In genomic region chr5:134524219-134524825, GRCh38 we compare ENCODE assay signal across 8 cellular contexts. TPM values are rescaled to one million over a fixed set of nuclear protein-coding genes. Genes with fewer than 3 reads are reported as not detected.
DNase-seq lines count a peak whose midpoint lies in the region; ATAC-seq and TF ChIP-seq lines count a peak whose summit lies in the region.

No MANE protein-coding gene starts in this region.

- H3K27me3 Mint-ChIP-seq in activated naive CD8-positive, alpha-beta T cell, result no peaks in the 10 kb centered on the region
- peaks cover 11% of the 10 kb centered on the region for H3K27me3 Mint-ChIP-seq in glutamatergic neuron (ENCODE audit: unreplicated experiment)

- peak overlapping the region; percentile 92 for H3K9ac ChIP-seq in HUES6 (ENCODE audit: low read length)

- peaks cover 28% of the 10 kb centered on the region for H3K4me1 Mint-ChIP-seq in activated naive CD8-positive, alpha-beta T cell (ENCODE audit: low read depth)
- H3K4me1 Mint-ChIP-seq in glutamatergic neuron (ENCODE audit: low read depth, unreplicated experiment), result peaks cover 3% of the 10 kb centered on the region

- WGBS in suprapubic skin, result 0% methylated on average over 19 of the region's 43 CpGs

- no peak for TF ChIP-seq CTCF in glutamatergic neuron (IDR thresholded peaks at IDR 0.05; ENCODE audit: partially characterized antibody, unreplicated experiment)
- no peak for TF ChIP-seq CTCF in suprapubic skin (IDR thresholded peaks at IDR 0.05)

- H3K9me3 ChIP-seq in HUES6 (ENCODE audit: control insufficient read depth, insufficient read depth, low read depth, low read length) (no peaks in the 10 kb centered on the region), suprapubic skin (no peaks in the 10 kb centered on the region)

- peak in 1 of 2 donors; percentile 65 for TF ChIP-seq POLR2A in suprapubic skin (IDR thresholded peaks at IDR 0.05)

- ATAC-seq in SK-N-SH treated with all-trans-retinoic acid at 6 μM for 48 hours (peak; percentile 36), GM18519 (IDR thresholded peaks at IDR 0.05; ENCODE audit: low FRiP score, unreplicated experiment) (no peak)

- TF ChIP-seq EP300 in suprapubic skin (IDR thresholded peaks at IDR 0.05), result no peak

- H3K4me3 Mint-ChIP-seq in activated naive CD8-positive, alpha-beta T cell, result peak overlapping the region; percentile 96
- peak overlapping the region; percentile 85 for H3K4me3 Mint-ChIP-seq in glutamatergic neuron (ENCODE audit: unreplicated experiment)

- H3K36me3 Mint-ChIP-seq in activated naive CD8-positive, alpha-beta T cell, result no peaks in the 10 kb centered on the region
- H3K36me3 Mint-ChIP-seq in glutamatergic neuron (ENCODE audit: unreplicated experiment), result no peaks in the 10 kb centered on the region

- no peaks in the 10 kb centered on the region for H3K9me3 Mint-ChIP-seq in activated naive CD8-positive, alpha-beta T cell (ENCODE audit: low read depth)
- H3K9me3 Mint-ChIP-seq in glutamatergic neuron (ENCODE audit: unreplicated experiment), result peaks cover 5% of the 10 kb centered on the region

- H3K27me3 ChIP-seq in HUES6 (ENCODE audit: control insufficient read depth, insufficient read depth, low read length) (no peaks in the 10 kb centered on the region), suprapubic skin (no peaks in the 10 kb centered on the region)

- H3K4me1 ChIP-seq in HUES6 (ENCODE audit: control insufficient read depth, insufficient read depth, low read length) (peaks cover 35% of the 10 kb centered on the region), suprapubic skin (peaks cover 29% of the 10 kb centered on the region)

- H3K4me3 ChIP-seq in HUES6 (ENCODE audit: low read depth, low read length), result peak overlapping the region; percentile 93
- peak overlapping the region; percentile 91 for H3K4me3 ChIP-seq in suprapubic skin

- H3K36me3 ChIP-seq in HUES6 (ENCODE audit: control insufficient read depth, insufficient read depth, low read length) (no peaks in the 10 kb centered on the region), suprapubic skin (no peaks in the 10 kb centered on the region)

- H3K27ac ChIP-seq in HUES6 (ENCODE audit: low read depth, low read length), result peak overlapping the region; percentile 94
- peak overlapping the region; percentile 97 for H3K27ac ChIP-seq in suprapubic skin

- DNase-seq in DMS 273 (lab: John Stamatoyannopoulos, UW; ENCODE audit: unreplicated experiment), result peak; percentile 93
- DNase-seq in glutamatergic neuron, result peak; percentile 67
- DNase-seq in nucleus accumbens (lab: John Stamatoyannopoulos, UW), result peak in 54 of 56 donors; percentile 30 to 87 (median 74)
- DNase-seq in suprapubic skin (ENCODE audit: low spot score in 2 of 2), result peak; percentile 92

- peak overlapping the region; percentile 99 for H3K27ac Mint-ChIP-seq in activated naive CD8-positive, alpha-beta T cell
- H3K27ac Mint-ChIP-seq in glutamatergic neuron (ENCODE audit: unreplicated experiment), result no peak overlapping the region

TF ChIP-seq in SK-N-SH treated with all-trans-retinoic acid at 6 μM for 48 hours, 23 proteins besides CTCF, POLR2A, EP300 and RAD21:
- TF ChIP-seq ZNF70 (CRISPR knock-in tag; IDR thresholded peaks at IDR 0.05), result no peak
- TF ChIP-seq, protein P1, sequence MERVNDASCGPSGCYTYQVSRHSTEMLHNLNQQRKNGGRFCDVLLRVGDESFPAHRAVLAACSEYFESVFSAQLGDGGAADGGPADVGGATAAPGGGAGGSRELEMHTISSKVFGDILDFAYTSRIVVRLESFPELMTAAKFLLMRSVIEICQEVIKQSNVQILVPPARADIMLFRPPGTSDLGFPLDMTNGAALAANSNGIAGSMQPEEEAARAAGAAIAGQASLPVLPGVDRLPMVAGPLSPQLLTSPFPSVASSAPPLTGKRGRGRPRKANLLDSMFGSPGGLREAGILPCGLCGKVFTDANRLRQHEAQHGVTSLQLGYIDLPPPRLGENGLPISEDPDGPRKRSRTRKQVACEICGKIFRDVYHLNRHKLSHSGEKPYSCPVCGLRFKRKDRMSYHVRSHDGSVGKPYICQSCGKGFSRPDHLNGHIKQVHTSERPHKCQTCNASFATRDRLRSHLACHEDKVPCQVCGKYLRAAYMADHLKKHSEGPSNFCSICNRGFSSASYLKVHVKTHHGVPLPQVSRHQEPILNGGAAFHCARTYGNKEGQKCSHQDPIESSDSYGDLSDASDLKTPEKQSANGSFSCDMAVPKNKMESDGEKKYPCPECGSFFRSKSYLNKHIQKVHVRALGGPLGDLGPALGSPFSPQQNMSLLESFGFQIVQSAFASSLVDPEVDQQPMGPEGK (CRISPR knock-in tag; IDR thresholded peaks at IDR 0.05; ENCODE audit: borderline replicate concordance), result 0 out of 2 replicates have a peak, but pooled peaks have one; percentile 38
TF ChIP-seq in SK-N-SH treated with all-trans-retinoic acid at 6 μM for 48 hours: peak in this region for 1.

RNA-seq across cellular contexts. Expression of gene JADE2, which starts 1.1 kb away (rescaled TPM):
- total RNA-seq in glutamatergic neuron (ENCODE audit: unreplicated experiment) (2.1 TPM), suprapubic skin (10 to 100 TPM; 31.4 to 62.1 (median 56.6) TPM)

Comparison
In these comparisons a context has a peak if more than half of its experiments do, and no peak if none do; other contexts are left out.
1. RNA of gene JADE2, which starts 1.1 kb away (total RNA-seq): 31.4 to 62.1 TPM in suprapubic skin; 2.1 TPM in glutamatergic neuron (single experiment); every median in the first group is over 10 times any median in the second.
2. Peak in every context shown above with its lines, with median percentiles within 50 percentile points of each other: DNase-seq.